In genomic region chr17:21513012-21513570, GRCh38 we compare ENCODE assay signal across 8 cellular contexts.
DNase-seq lines count a peak whose midpoint lies in the region; TF ChIP-seq lines count a peak whose summit lies in the region.

No MANE protein-coding gene starts in this region.

- intact Hi-C loops in cardiac septum (cut with DNase I): loop anchor here (2.0 to 5.0 kb wide), 2 partner anchors 230 to 386 kb away; partner anchors contain the start of gene DHRS7B
- intact Hi-C loops in prostate gland (cut with DNase I): loop anchor here (2.0 to 5.0 kb wide), 2 partner anchors 232 to 386 kb away; partner anchors contain the start of gene DHRS7B

- no peak overlapping the region for H3K9ac ChIP-seq in Loucy (ENCODE audit: low read depth, low read length, poor library complexity, severe bottlenecking)

- no peaks in the 10 kb centered on the region for H3K36me3 ChIP-seq in Loucy (ENCODE audit: insufficient read depth, low read length)
- H3K36me3 ChIP-seq in prostate gland: no peaks in the 10 kb centered on the region

- H3K9me3 ChIP-seq in Loucy (ENCODE audit: insufficient read depth, low read depth, low read length) (no peaks in the 10 kb centered on the region), prostate gland (no peaks in the 10 kb centered on the region)

- H3F3A ChIP-seq in Loucy (ENCODE audit: low read depth): no peaks in the 10 kb centered on the region

- H3K27me3 ChIP-seq in Loucy (ENCODE audit: insufficient read depth, low read length, poor library complexity, severe bottlenecking) (no peaks in the 10 kb centered on the region), prostate gland (replicated peaks; ENCODE audit: insufficient read depth) (no peaks in the 10 kb centered on the region)

- H3K79me2 ChIP-seq in Loucy (ENCODE audit: insufficient read depth, low read length): no peaks in the 10 kb centered on the region

- no peak for TF ChIP-seq POLR2A in prostate gland (IDR thresholded peaks at IDR 0.05)

- TF ChIP-seq CTCF in Loucy (conservative IDR thresholded peaks at IDR 0.05; ENCODE audit: low read length) (peak; percentile 76), prostate gland (IDR thresholded peaks at IDR 0.05) (peak; percentile 58 to 79 (median 78))

- H3K4me1 ChIP-seq in Loucy (ENCODE audit: insufficient read depth, low read length, poor library complexity, severe bottlenecking): no peaks in the 10 kb centered on the region
- no peaks in the 10 kb centered on the region for H3K4me1 ChIP-seq in prostate gland (replicated peaks)

- peak; percentile 80 for DNase-seq in NCI-H1436 (lab: John Stamatoyannopoulos, UW)
- DNase-seq in NCI-H1436 treated with DMSO at 0.1 percent for 48 hours (lab: John Stamatoyannopoulos, UW): no peak
- DNase-seq in T-helper 1 cell: peak; percentile 43 to 71 (median 65)
- DNase-seq in activated naive CD8-positive, alpha-beta T cell treated with anti-CD3 and anti-CD28 coated beads, Interleukin-2, amount 50 U/mL, for 16 hours (ENCODE audit: low read depth, low spot score): peak; percentile 49
- peak; percentile 91 for DNase-seq in cardiac septum (ENCODE audit: low spot score)
- DNase-seq in prostate gland (ENCODE audit: low spot score): peak; percentile 62
- peak; percentile 77 for DNase-seq in ureter (ENCODE audit: low spot score)

- 8% methylated on average over 16 of the region's 24 CpGs for WGBS in prostate gland

- H3K9me2 ChIP-seq in Loucy (replicated peaks; ENCODE audit: low read depth, low read length): no peaks in the 10 kb centered on the region

- no peaks in the 10 kb centered on the region for H4K20me1 ChIP-seq in Loucy (ENCODE audit: insufficient read depth, low read length, poor library complexity, severe bottlenecking)

- H3K4me2 ChIP-seq in Loucy (ENCODE audit: low read depth, low read length, poor library complexity, severe bottlenecking): peak overlapping the region; percentile 70

- peak overlapping the region; percentile 71; the same call in 1 of the 2 replicates for H2AFZ ChIP-seq in Loucy (ENCODE audit: low read length)

- no peak overlapping the region for H3K27ac ChIP-seq in prostate gland

- H3K4me3 ChIP-seq in Loucy (ENCODE audit: low read length, poor library complexity, severe bottlenecking) (peak overlapping the region; percentile 23), prostate gland (no peak overlapping the region)
